Comparison of ENCODE assay signal across 28 cellular contexts in genomic region chr2:167126165-167126564, GRCh38.
"Had no signal": no experiment of that assay in that cellular context is flagged by ENCODE, and none has a peak within 500 bp of the region (broad histone marks: within the 10 kb centered on the region; RNA-seq: fewer than 3 reads in every experiment).

No MANE protein-coding gene starts in this region.

- H3K4me1 ChIP-seq: colonic mucosa, esophagus muscularis mucosa, esophagus squamous epithelium, foreskin keratinocyte, gastroesophageal sphincter, heart right ventricle had no signal

- H3K4me3 ChIP-seq: colonic mucosa, coronary artery, dorsolateral prefrontal cortex, esophagus muscularis mucosa, esophagus squamous epithelium, gastrocnemius medialis, gastroesophageal sphincter, heart left ventricle, heart right ventricle had no signal

- H3K27me3 Mint-ChIP-seq: dendritic cell treated with granulocyte-macrophage colony-stimulating factor and Interleukin-4, amounts not matched to agents 40 ng/mL and 50 ng/mL, for 4 days; effector memory CD8-positive, alpha-beta T cell had no signal

- ATAC-seq: effector memory CD8-positive, alpha-beta T cell; esophagus mucosa; foreskin keratinocyte; gastrocnemius medialis; gastroesophageal sphincter; heart left ventricle; heart right ventricle had no signal

- H3K9me3 Mint-ChIP-seq: dendritic cell treated with granulocyte-macrophage colony-stimulating factor and Interleukin-4, amounts not matched to agents 40 ng/mL and 50 ng/mL, for 4 days; effector memory CD8-positive, alpha-beta T cell; endodermal cell had no signal

- H3K27me3 ChIP-seq: colonic mucosa, dorsolateral prefrontal cortex, esophagus muscularis mucosa, esophagus squamous epithelium, foreskin keratinocyte, gastrocnemius medialis, gastroesophageal sphincter, heart left ventricle, heart right ventricle had no signal

- H3K4me3 Mint-ChIP-seq: dendritic cell treated with granulocyte-macrophage colony-stimulating factor and Interleukin-4, amounts not matched to agents 40 ng/mL and 50 ng/mL, for 4 days; effector memory CD8-positive, alpha-beta T cell; endodermal cell had no signal

- H3K36me3 ChIP-seq: colonic mucosa, esophagus muscularis mucosa, esophagus squamous epithelium, gastrocnemius medialis, gastroesophageal sphincter, heart left ventricle, heart right ventricle had no signal

- FAIRE-seq: colon, endometrium, endothelial cell of umbilical vein had no signal

- DNase-seq: colonic mucosa; cortex of kidney; dermis blood vessel endothelial cell; dorsolateral prefrontal cortex; effector CD4-positive, alpha-beta T cell; effector CD8-positive, alpha-beta T cell; effector memory CD4-positive, alpha-beta T cell; effector memory CD8-positive, alpha-beta T cell; endodermal cell; erythroblast; esophagus squamous epithelium; foreskin fibroblast; foreskin keratinocyte; foreskin melanocyte; gastrocnemius medialis; glutamatergic neuron; head of caudate nucleus; heart left ventricle; heart right ventricle had no signal

- H3K27ac Mint-ChIP-seq: dendritic cell treated with granulocyte-macrophage colony-stimulating factor and Interleukin-4, amounts not matched to agents 40 ng/mL and 50 ng/mL, for 4 days; effector memory CD8-positive, alpha-beta T cell; endodermal cell had no signal

- H3K27ac ChIP-seq: colonic mucosa, coronary artery, dorsolateral prefrontal cortex, epithelial cell of prostate, esophagus muscularis mucosa, esophagus squamous epithelium, foreskin keratinocyte, gastrocnemius medialis, gastroesophageal sphincter, heart left ventricle, heart right ventricle had no signal

- H3K9me3 ChIP-seq: colonic mucosa, esophagus muscularis mucosa, esophagus squamous epithelium, gastrocnemius medialis, gastroesophageal sphincter, heart left ventricle, heart right ventricle had no signal

- H3K4me1 Mint-ChIP-seq: endodermal cell had no signal
